14 cellular contexts compared by ENCODE assay signal in genomic region chr21:33870768-33871167, GRCh38.
"Had no signal": no experiment of that assay in that cellular context is flagged by ENCODE, and none has a peak within 500 bp of the region (broad histone marks: within the 10 kb centered on the region; RNA-seq: fewer than 3 reads in every experiment).

No MANE protein-coding gene starts in this region.

- H3K4me1 ChIP-seq: psoas muscle had no signal

- H3K4me3 ChIP-seq: mucosa of descending colon, psoas muscle, sigmoid colon, thoracic aorta had no signal

- DNase-seq: activated CD4-positive, alpha-beta T cell treated with anti-CD3 and anti-CD28 coated beads, Interleukin-2, amount 10 ng/mL, durations not matched to agents 7 days and 5 days; activated CD8-positive, alpha-beta memory T cell treated with anti-CD3 and anti-CD28 coated beads for 24 hours; activated naive CD4-positive, alpha-beta T cell treated with Interleukin-2 at 50 U/mL for 16 hours; activated naive CD8-positive, alpha-beta T cell treated with anti-CD3 and anti-CD28 coated beads, Interleukin-2, amount 50 U/mL, for 24 hours; caudate nucleus; effector memory CD4-positive, alpha-beta T cell; mucosa of descending colon; natural killer cell; nucleus accumbens; sigmoid colon; stimulated activated CD4-positive, alpha-beta T cell treated with anti-CD3 and anti-CD28 coated beads, Interleukin-4, amount 100 ng/mL, for 1 hour; stimulated activated CD8-positive, alpha-beta memory T cell treated with anti-CD3 and anti-CD28 coated beads, Interleukin-4, amount 100 ng/mL, for 48 hours had no signal

- H3K9me3 ChIP-seq: mucosa of descending colon, psoas muscle, sigmoid colon, thoracic aorta had no signal

- H3K36me3 ChIP-seq: sigmoid colon, thoracic aorta had no signal

- H3K27me3 ChIP-seq: sigmoid colon had no signal

- H3K27ac ChIP-seq: psoas muscle, sigmoid colon, thoracic aorta had no signal
